In genomic region chr12:39581592-39581991, GRCh38 we compare ENCODE assay signal across 1 cellular context.
TF ChIP-seq lines count a peak whose summit lies in the region.

No MANE protein-coding gene starts in this region.

TF ChIP-seq in GM23338, 12 proteins besides CTCF, POLR2A, EP300 and RAD21 (continued from another document):
- TF ChIP-seq REST (IDR thresholded peaks at IDR 0.05; ENCODE audit: unreplicated experiment) (no peak), NANOG (IDR thresholded peaks at IDR 0.05; ENCODE audit: borderline replicate concordance) (no peak), ZNF114 (CRISPR knock-in tag; IDR thresholded peaks at IDR 0.05) (no peak), CREB1 (CRISPR knock-in tag; IDR thresholded peaks at IDR 0.05; ENCODE audit: low read depth) (no peak)
- TF ChIP-seq, protein P1, sequence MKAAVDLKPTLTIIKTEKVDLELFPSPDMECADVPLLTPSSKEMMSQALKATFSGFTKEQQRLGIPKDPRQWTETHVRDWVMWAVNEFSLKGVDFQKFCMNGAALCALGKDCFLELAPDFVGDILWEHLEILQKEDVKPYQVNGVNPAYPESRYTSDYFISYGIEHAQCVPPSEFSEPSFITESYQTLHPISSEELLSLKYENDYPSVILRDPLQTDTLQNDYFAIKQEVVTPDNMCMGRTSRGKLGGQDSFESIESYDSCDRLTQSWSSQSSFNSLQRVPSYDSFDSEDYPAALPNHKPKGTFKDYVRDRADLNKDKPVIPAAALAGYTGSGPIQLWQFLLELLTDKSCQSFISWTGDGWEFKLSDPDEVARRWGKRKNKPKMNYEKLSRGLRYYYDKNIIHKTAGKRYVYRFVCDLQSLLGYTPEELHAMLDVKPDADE (IDR thresholded peaks at IDR 0.05): no peak
